Comparison of ENCODE assay signal across 17 cellular contexts in the genomic region with DNA sequence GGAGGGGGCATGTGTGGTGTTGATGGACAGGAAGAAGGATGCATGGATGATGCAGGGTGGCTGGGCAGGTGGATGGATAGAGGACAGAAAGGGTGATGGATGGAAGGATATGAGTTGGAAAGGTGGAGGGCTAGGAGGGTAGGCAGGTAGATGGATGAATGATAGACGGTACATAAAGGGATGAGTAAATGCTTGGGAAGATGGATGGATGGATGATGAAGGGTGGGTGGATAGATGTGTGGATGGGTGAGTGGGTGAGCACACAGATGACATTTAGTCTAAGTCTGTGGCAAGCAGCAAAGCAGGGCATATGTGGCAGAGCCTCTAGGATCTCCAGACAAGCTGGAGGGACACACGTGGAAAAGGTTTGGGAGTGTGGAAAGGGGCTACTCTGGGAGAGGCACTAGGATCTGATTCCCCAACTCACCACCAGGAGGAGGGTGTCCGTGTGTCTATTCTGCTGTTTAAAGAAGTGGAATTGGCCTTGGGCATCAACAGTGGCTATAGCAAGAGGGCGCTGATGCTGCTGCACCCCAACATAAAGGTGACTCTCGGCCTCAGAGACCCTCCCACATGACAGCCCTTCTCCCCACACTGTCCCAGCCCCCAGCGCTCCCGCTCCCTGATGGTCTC. TPM values are rescaled to one million over a fixed set of nuclear protein-coding genes. Genes with fewer than 3 reads are reported as not detected.
A peak's percentile ranks its signal among the peaks of the same experiment; 100 is the strongest.
DNase-seq lines count a peak whose midpoint lies in the region; ATAC-seq, FAIRE-seq and TF ChIP-seq lines count a peak whose summit lies in the region.
"Had no signal": no experiment of that assay in that cellular context is flagged by ENCODE, and none has a peak within 500 bp of the region (broad histone marks: within the 10 kb centered on the region; RNA-seq: fewer than 3 reads in every experiment).

No MANE protein-coding gene starts in this region.

- intact Hi-C loops in upper lobe of right lung (cut with DNase I), result no loop called here

- peaks cover 51% of the 10 kb centered on the region for H3K36me3 Mint-ChIP-seq in nephron progenitor cell (ENCODE audit: low read depth)

- no peak overlapping the region for H3K4me3 Mint-ChIP-seq in nephron progenitor cell
- H3K4me3 Mint-ChIP-seq: naive thymus-derived CD8-positive, alpha-beta T cell had no signal

- H3K4me3 ChIP-seq in choroid plexus epithelial cell (ENCODE audit: low read depth, low read length) (no peak overlapping the region), upper lobe of right lung (no peak overlapping the region)
- H3K4me3 ChIP-seq: skin epidermis had no signal

- peaks cover 16% of the 10 kb centered on the region for H3K4me1 Mint-ChIP-seq in nephron progenitor cell

- no peaks in the 10 kb centered on the region for H3K27me3 Mint-ChIP-seq in nephron progenitor cell (ENCODE audit: low read depth, poor library complexity)
- H3K27me3 Mint-ChIP-seq: naive thymus-derived CD8-positive, alpha-beta T cell had no signal

- ATAC-seq in upper lobe of right lung (no peak), HG03196 (IDR thresholded peaks at IDR 0.05; ENCODE audit: unreplicated experiment) (no peak), GM21447 (IDR thresholded peaks at IDR 0.05; ENCODE audit: unreplicated experiment) (no peak)
- ATAC-seq: naive thymus-derived CD8-positive, alpha-beta T cell; Right ventricle myocardium inferior had no signal

- FAIRE-seq in HTR-8/SVneo (lab: Jason Lieb, UNC), result peak; percentile 93
- FAIRE-seq: frontal cortex had no signal

- no peaks in the 10 kb centered on the region for H3K27me3 ChIP-seq in upper lobe of right lung

- H3K9me3 ChIP-seq in upper lobe of right lung, result no peaks in the 10 kb centered on the region

- TF ChIP-seq CTCF in choroid plexus epithelial cell (conservative IDR thresholded peaks at IDR 0.05; ENCODE audit: low read depth, low read length), result peak; percentile 71
- peak; percentile 16 for TF ChIP-seq CTCF in nephron progenitor cell (IDR thresholded peaks at IDR 0.05)
- TF ChIP-seq CTCF in upper lobe of right lung (IDR thresholded peaks at IDR 0.05), result no peak

- peaks cover 34% of the 10 kb centered on the region for H3K36me3 ChIP-seq in upper lobe of right lung

- H3K4me1 ChIP-seq in upper lobe of right lung, result no peaks in the 10 kb centered on the region

- DNase-seq in ELR (ENCODE audit: low read depth), result peak; percentile 24
- no peak for DNase-seq in HTR-8/SVneo (ENCODE audit: insufficient read length, low spot score)
- DNase-seq in choroid plexus epithelial cell (ENCODE audit: low read depth), result peak; percentile 52
- DNase-seq in nephron progenitor cell, result no peak
- DNase-seq in upper lobe of right lung, result no peak
- DNase-seq in NCI-H2196 treated with DMSO at 0.1 percent for 48 hours (lab: John Stamatoyannopoulos, UW; ENCODE audit: unreplicated experiment), result no peak
- DNase-seq: activated CD8-positive, alpha-beta memory T cell treated with anti-CD3 and anti-CD28 coated beads, Interleukin-2, amount 50 U/mL, for 4 hours; cortex of kidney; naive thymus-derived CD8-positive, alpha-beta T cell; NCI-H524 had no signal

- H3K27ac Mint-ChIP-seq in nephron progenitor cell, result peak overlapping the region; percentile 1
- H3K27ac Mint-ChIP-seq: naive thymus-derived CD8-positive, alpha-beta T cell had no signal

- H3K27ac ChIP-seq in upper lobe of right lung, result no peak overlapping the region
- H3K27ac ChIP-seq: skin epidermis had no signal

- H3K9me3 Mint-ChIP-seq in nephron progenitor cell, result peaks cover 3% of the 10 kb centered on the region
- H3K9me3 Mint-ChIP-seq: naive thymus-derived CD8-positive, alpha-beta T cell had no signal

RNA-seq across cellular contexts. Expression of gene PLD2, which starts 8.2 kb away (rescaled TPM):
- 33.4 TPM for total RNA-seq in upper lobe of right lung

RNA-seq across cellular contexts. Expression of gene MINK1, which starts 18.0 kb away (rescaled TPM):
- total RNA-seq in upper lobe of right lung, result 121 TPM

RNA-seq across cellular contexts. Expression of gene PSMB6, which starts 19.2 kb away (rescaled TPM):
- 91.0 TPM for total RNA-seq in upper lobe of right lung

RNA-seq across cellular contexts. Expression of gene GLTPD2, which starts 26.4 kb away (rescaled TPM):
- total RNA-seq in upper lobe of right lung, result not detected
- total RNA-seq: frontal cortex; HT1080; naive thymus-derived CD8-positive, alpha-beta T cell; Right ventricle myocardium inferior; subcutaneous adipose tissue had no signal

Comparison
In these comparisons a context has a peak if more than half of its experiments do, and no peak if none do; other contexts are left out.
1. DNase-seq: peak in ELR (single experiment) and choroid plexus epithelial cell (single experiment); none in HTR-8/SVneo (single experiment), nephron progenitor cell (single experiment), upper lobe of right lung (single experiment) and NCI-H2196 treated with DMSO at 0.1 percent for 48 hours (single experiment).